ENCODE assay signal across 1 cellular context in the genomic region with DNA sequence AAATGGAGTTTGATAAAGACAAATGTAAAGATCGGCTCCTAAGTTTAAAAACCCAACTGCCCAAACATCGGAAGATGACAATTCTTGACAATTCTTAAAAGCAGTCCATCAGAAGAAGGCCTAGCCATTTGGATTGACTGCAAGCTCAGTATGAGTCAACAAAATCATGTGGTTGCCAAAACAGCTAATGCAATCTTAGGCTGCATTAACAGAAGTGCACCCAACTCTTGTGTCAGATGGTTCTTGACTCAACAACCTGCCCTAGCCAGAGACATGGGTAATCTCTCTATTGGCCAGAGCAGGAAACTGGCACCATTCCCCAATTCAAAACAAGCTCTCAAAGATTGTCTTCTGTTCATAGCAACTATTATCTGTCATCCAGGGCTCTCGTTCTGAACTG.
TF ChIP-seq lines count a peak whose summit lies in the region.

No MANE protein-coding gene starts in this region.

TF ChIP-seq in WTC11, 78 proteins besides CTCF, POLR2A, EP300 and RAD21 (continued from another document):
- TF ChIP-seq, protein P1, sequence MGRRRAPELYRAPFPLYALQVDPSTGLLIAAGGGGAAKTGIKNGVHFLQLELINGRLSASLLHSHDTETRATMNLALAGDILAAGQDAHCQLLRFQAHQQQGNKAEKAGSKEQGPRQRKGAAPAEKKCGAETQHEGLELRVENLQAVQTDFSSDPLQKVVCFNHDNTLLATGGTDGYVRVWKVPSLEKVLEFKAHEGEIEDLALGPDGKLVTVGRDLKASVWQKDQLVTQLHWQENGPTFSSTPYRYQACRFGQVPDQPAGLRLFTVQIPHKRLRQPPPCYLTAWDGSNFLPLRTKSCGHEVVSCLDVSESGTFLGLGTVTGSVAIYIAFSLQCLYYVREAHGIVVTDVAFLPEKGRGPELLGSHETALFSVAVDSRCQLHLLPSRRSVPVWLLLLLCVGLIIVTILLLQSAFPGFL (CRISPR knock-in tag; IDR thresholded peaks at IDR 0.05; ENCODE audit: borderline replicate concordance): no peak
- TF ChIP-seq, protein P2, sequence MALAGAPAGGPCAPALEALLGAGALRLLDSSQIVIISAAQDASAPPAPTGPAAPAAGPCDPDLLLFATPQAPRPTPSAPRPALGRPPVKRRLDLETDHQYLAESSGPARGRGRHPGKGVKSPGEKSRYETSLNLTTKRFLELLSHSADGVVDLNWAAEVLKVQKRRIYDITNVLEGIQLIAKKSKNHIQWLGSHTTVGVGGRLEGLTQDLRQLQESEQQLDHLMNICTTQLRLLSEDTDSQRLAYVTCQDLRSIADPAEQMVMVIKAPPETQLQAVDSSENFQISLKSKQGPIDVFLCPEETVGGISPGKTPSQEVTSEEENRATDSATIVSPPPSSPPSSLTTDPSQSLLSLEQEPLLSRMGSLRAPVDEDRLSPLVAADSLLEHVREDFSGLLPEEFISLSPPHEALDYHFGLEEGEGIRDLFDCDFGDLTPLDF (CRISPR knock-in tag; IDR thresholded peaks at IDR 0.05): no peak
- TF ChIP-seq NR3C1 (CRISPR knock-in tag; conservative IDR thresholded peaks at IDR 0.05; ENCODE audit: low read depth): no peak
- TF ChIP-seq, protein P3, sequence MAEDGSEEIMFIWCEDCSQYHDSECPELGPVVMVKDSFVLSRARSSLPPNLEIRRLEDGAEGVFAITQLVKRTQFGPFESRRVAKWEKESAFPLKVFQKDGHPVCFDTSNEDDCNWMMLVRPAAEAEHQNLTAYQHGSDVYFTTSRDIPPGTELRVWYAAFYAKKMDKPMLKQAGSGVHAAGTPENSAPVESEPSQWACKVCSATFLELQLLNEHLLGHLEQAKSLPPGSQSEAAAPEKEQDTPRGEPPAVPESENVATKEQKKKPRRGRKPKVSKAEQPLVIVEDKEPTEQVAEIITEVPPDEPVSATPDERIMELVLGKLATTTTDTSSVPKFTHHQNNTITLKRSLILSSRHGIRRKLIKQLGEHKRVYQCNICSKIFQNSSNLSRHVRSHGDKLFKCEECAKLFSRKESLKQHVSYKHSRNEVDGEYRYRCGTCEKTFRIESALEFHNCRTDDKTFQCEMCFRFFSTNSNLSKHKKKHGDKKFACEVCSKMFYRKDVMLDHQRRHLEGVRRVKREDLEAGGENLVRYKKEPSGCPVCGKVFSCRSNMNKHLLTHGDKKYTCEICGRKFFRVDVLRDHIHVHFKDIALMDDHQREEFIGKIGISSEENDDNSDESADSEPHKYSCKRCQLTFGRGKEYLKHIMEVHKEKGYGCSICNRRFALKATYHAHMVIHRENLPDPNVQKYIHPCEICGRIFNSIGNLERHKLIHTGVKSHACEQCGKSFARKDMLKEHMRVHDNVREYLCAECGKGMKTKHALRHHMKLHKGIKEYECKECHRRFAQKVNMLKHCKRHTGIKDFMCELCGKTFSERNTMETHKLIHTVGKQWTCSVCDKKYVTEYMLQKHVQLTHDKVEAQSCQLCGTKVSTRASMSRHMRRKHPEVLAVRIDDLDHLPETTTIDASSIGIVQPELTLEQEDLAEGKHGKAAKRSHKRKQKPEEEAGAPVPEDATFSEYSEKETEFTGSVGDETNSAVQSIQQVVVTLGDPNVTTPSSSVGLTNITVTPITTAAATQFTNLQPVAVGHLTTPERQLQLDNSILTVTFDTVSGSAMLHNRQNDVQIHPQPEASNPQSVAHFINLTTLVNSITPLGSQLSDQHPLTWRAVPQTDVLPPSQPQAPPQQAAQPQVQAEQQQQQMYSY (CRISPR knock-in tag; IDR thresholded peaks at IDR 0.05): no peak
- TF ChIP-seq TEAD1 (CRISPR knock-in tag; IDR thresholded peaks at IDR 0.05): no peak
- no peak for TF ChIP-seq ATF1 (CRISPR knock-in tag; IDR thresholded peaks at IDR 0.05)
TF ChIP-seq in WTC11: peak in this region for 0.
